In genomic region chr16:87976637-87977036, GRCh38 we compare ENCODE assay signal across 11 cellular contexts. TPM values are rescaled to one million over a fixed set of nuclear protein-coding genes. Genes with fewer than 3 reads are reported as not detected.
"Had no signal": no experiment of that assay in that cellular context is flagged by ENCODE, and none has a peak within 500 bp of the region (broad histone marks: within the 10 kb centered on the region; RNA-seq: fewer than 3 reads in every experiment).

No MANE protein-coding gene starts in this region.

RNA-seq across cellular contexts. Expression of gene CA5A, which starts 40.3 kb away (rescaled TPM):
- total RNA-seq: activated CD4-positive, alpha-beta memory T cell treated with anti-CD3 and anti-CD28 coated beads, Interleukin-2, amount 10 ng/mL, durations not matched to agents 7 days and 5 days; endothelial cell of umbilical vein; esophagus muscularis mucosa; frontal cortex; left colon; mesenteric fat pad; natural killer cell treated with Interleukin-12 subunit alpha and Interleukin-12 subunit beta and Interleukin-15 and Interleukin-18, amount 100 ng/mL, for 72 hours; posterior vena cava; Right ventricle myocardium superior; skeletal muscle tissue had no signal
- polyA plus RNA-seq: adrenal gland, endothelial cell of umbilical vein had no signal
